In genomic region chr5:62486672-62487071, GRCh38 we compare ENCODE assay signal across 26 cellular contexts.
"Had no signal": no experiment of that assay in that cellular context is flagged by ENCODE, and none has a peak within 500 bp of the region (broad histone marks: within the 10 kb centered on the region; RNA-seq: fewer than 3 reads in every experiment).

No MANE protein-coding gene starts in this region.

- H3K36me3 ChIP-seq: brain microvascular endothelial cell had no signal

- H3K4me1 Mint-ChIP-seq: activated CD4-positive, alpha-beta T cell treated with anti-CD3 and anti-CD28 coated beads, Interleukin-2, amount 10 ng/mL, durations not matched to agents 7 days and 5 days; natural killer cell had no signal

- H3K4me3 ChIP-seq: ascending aorta, psoas muscle, right atrium auricular region, spleen, thyroid gland had no signal

- DNase-seq: activated CD4-positive, alpha-beta T cell treated with anti-CD3 and anti-CD28 coated beads, Interleukin-2, amount 10 ng/mL, durations not matched to agents 7 days and 5 days; activated CD4-positive, CD25-positive, alpha-beta regulatory T cell treated with anti-CD3 and anti-CD28 coated beads, Interleukin-2, amount 50 U/mL, for 72 hours; activated CD8-positive, alpha-beta memory T cell treated with anti-CD3 and anti-CD28 coated beads, Interleukin-2, amount 10 ng/mL, durations not matched to agents 7 days and 5 days; activated CD8-positive, alpha-beta T cell treated with anti-CD3 and anti-CD28 coated beads for 36 hours; activated gamma-delta T cell treated with Interleukin-2 at 50 U/mL for 16 hours; activated T-cell treated with anti-CD3 and anti-CD28 coated beads for 4 hours; brain microvascular endothelial cell; central memory CD4-positive, alpha-beta T cell; endodermal cell; foreskin keratinocyte; left ventricle myocardium superior; mammary epithelial cell; midbrain; natural killer cell; psoas muscle; spleen; stimulated activated CD4-positive, alpha-beta T cell treated with anti-CD3 and anti-CD28 coated beads, Interleukin-4, amount 100 ng/mL, for 24 hours; stimulated activated naive CD4-positive, alpha-beta T cell treated with Interleukin-2 at 50 U/mL for 16 hours; T1000; thyroid gland had no signal

- H3K4me1 ChIP-seq: ascending aorta, psoas muscle, right atrium auricular region, spleen, thyroid gland had no signal

- H3K27me3 Mint-ChIP-seq: activated CD4-positive, alpha-beta T cell treated with anti-CD3 and anti-CD28 coated beads, Interleukin-2, amount 10 ng/mL, durations not matched to agents 7 days and 5 days; activated CD8-positive, alpha-beta memory T cell treated with anti-CD3 and anti-CD28 coated beads, Interleukin-2, amount 10 ng/mL, durations not matched to agents 7 days and 5 days; activated CD8-positive, alpha-beta T cell treated with anti-CD3 and anti-CD28 coated beads for 36 hours; activated naive CD4-positive, alpha-beta T cell treated with anti-CD3 and anti-CD28 coated beads, Interleukin-2, amount 50 U/mL, for 24 hours had no signal

- H3K27ac Mint-ChIP-seq: activated CD4-positive, alpha-beta T cell treated with anti-CD3 and anti-CD28 coated beads, Interleukin-2, amount 10 ng/mL, durations not matched to agents 7 days and 5 days; activated CD8-positive, alpha-beta memory T cell treated with anti-CD3 and anti-CD28 coated beads, Interleukin-2, amount 10 ng/mL, durations not matched to agents 7 days and 5 days; activated CD8-positive, alpha-beta T cell treated with anti-CD3 and anti-CD28 coated beads for 36 hours; activated naive CD4-positive, alpha-beta T cell treated with anti-CD3 and anti-CD28 coated beads, Interleukin-2, amount 50 U/mL, for 24 hours; activated T-helper 1 cell treated with anti-CD3 and anti-CD28 coated beads, Interleukin-12 subunit alpha, Interleukin-12 subunit beta, Interleukin-2, Interleukin-4 antibody, amounts not matched to agents 30 ng/mL and 10 ng/mL and 1 ng/mL, durations not matched to agents 14 hours and 24 hours and 36 hours; endodermal cell; natural killer cell; T-helper 1 cell treated with Interleukin-12 subunit alpha and Interleukin-12 subunit beta and Interleukin-4 antibody, amounts not matched to agents 30 μg/mL and 1 μg/mL, for 36 hours had no signal

- H3K9me3 ChIP-seq: ascending aorta, psoas muscle, right atrium auricular region, spleen, thyroid gland had no signal

- H3K4me3 Mint-ChIP-seq: activated CD4-positive, alpha-beta T cell treated with anti-CD3 and anti-CD28 coated beads, Interleukin-2, amount 10 ng/mL, durations not matched to agents 7 days and 5 days; activated CD8-positive, alpha-beta memory T cell treated with anti-CD3 and anti-CD28 coated beads, Interleukin-2, amount 10 ng/mL, durations not matched to agents 7 days and 5 days; activated CD8-positive, alpha-beta T cell treated with anti-CD3 and anti-CD28 coated beads for 36 hours; activated naive CD4-positive, alpha-beta T cell treated with anti-CD3 and anti-CD28 coated beads, Interleukin-2, amount 50 U/mL, for 24 hours; activated T-helper 1 cell treated with anti-CD3 and anti-CD28 coated beads, Interleukin-12 subunit alpha, Interleukin-12 subunit beta, Interleukin-2, Interleukin-4 antibody, amounts not matched to agents 30 ng/mL and 10 ng/mL and 1 ng/mL, durations not matched to agents 14 hours and 24 hours and 36 hours; endodermal cell; natural killer cell; T-helper 1 cell treated with Interleukin-12 subunit alpha and Interleukin-12 subunit beta and Interleukin-4 antibody, amounts not matched to agents 30 μg/mL and 1 μg/mL, for 36 hours had no signal

- H3K9me3 Mint-ChIP-seq: activated CD4-positive, alpha-beta T cell treated with anti-CD3 and anti-CD28 coated beads, Interleukin-2, amount 10 ng/mL, durations not matched to agents 7 days and 5 days; activated CD8-positive, alpha-beta T cell treated with anti-CD3 and anti-CD28 coated beads for 36 hours; activated naive CD4-positive, alpha-beta T cell treated with anti-CD3 and anti-CD28 coated beads, Interleukin-2, amount 50 U/mL, for 24 hours; activated T-helper 1 cell treated with anti-CD3 and anti-CD28 coated beads, Interleukin-12 subunit alpha, Interleukin-12 subunit beta, Interleukin-2, Interleukin-4 antibody, amounts not matched to agents 30 ng/mL and 10 ng/mL and 1 ng/mL, durations not matched to agents 14 hours and 24 hours and 36 hours; endodermal cell; natural killer cell; T-helper 1 cell treated with Interleukin-12 subunit alpha and Interleukin-12 subunit beta and Interleukin-4 antibody, amounts not matched to agents 30 μg/mL and 1 μg/mL, for 36 hours had no signal

- H3K27ac ChIP-seq: ascending aorta, brain microvascular endothelial cell, foreskin keratinocyte, psoas muscle, right atrium auricular region, spleen, thyroid gland, VCaP had no signal

- H3K27me3 ChIP-seq: ascending aorta, brain microvascular endothelial cell, foreskin keratinocyte, right atrium auricular region, spleen, thyroid gland had no signal

- ATAC-seq: activated CD8-positive, alpha-beta memory T cell treated with anti-CD3 and anti-CD28 coated beads, Interleukin-2, amount 10 ng/mL, durations not matched to agents 7 days and 5 days; activated CD8-positive, alpha-beta T cell treated with anti-CD3 and anti-CD28 coated beads for 36 hours; foreskin keratinocyte; left ventricle myocardium superior; psoas muscle had no signal
